Comparison of ENCODE assay signal across 15 cellular contexts in genomic region chrY:15624928-15625327, GRCh38.
"Had no signal": no experiment of that assay in that cellular context is flagged by ENCODE, and none has a peak within 500 bp of the region (broad histone marks: within the 10 kb centered on the region; RNA-seq: fewer than 3 reads in every experiment).

No MANE protein-coding gene starts in this region.

- H3K4me1 ChIP-seq: gastrocnemius medialis, heart right ventricle, neural progenitor cell had no signal

- H3K36me3 ChIP-seq: brain microvascular endothelial cell, gastrocnemius medialis, heart right ventricle, neural progenitor cell had no signal

- H3K9me3 ChIP-seq: gastrocnemius medialis had no signal

- ATAC-seq: gastrocnemius medialis; heart right ventricle; naive thymus-derived CD4-positive, alpha-beta T cell; stimulated activated naive B cell treated with anti-CD40 and anti-IgM and Interleukin-4, amounts not matched to agents 10 μg/mL and 1 μg/mL and 100 μg/mL, for 72 hours had no signal

- H3K27ac ChIP-seq: brain microvascular endothelial cell, coronary artery, gastrocnemius medialis, heart right ventricle, neural progenitor cell had no signal

- H3K27me3 ChIP-seq: brain microvascular endothelial cell, gastrocnemius medialis, heart right ventricle, neural progenitor cell had no signal

- H3K4me3 ChIP-seq: coronary artery, gastrocnemius medialis, heart right ventricle, neural progenitor cell had no signal

- DNase-seq: activated CD4-positive, alpha-beta T cell treated with anti-CD3 and anti-CD28 coated beads, Interleukin-2, amount 10 ng/mL, durations not matched to agents 7 days and 5 days; activated CD4-positive, CD25-positive, alpha-beta regulatory T cell; activated CD8-positive, alpha-beta memory T cell treated with anti-CD3 and anti-CD28 coated beads for 24 hours; activated CD8-positive, alpha-beta memory T cell treated with anti-CD3 and anti-CD28 coated beads, Interleukin-2, amount 50 U/mL, for 48 hours; activated effector memory CD4-positive, alpha-beta T cell treated with anti-CD3 and anti-CD28 coated beads, Interleukin-2, amount 50 U/mL, for 16 hours; activated naive CD4-positive, alpha-beta T cell treated with anti-CD3 and anti-CD28 coated beads, Interleukin-2, amount 50 U/mL, for 16 hours; activated T-cell treated with anti-CD3 and anti-CD28 coated beads, Interleukin-2, amount 50 U/mL, for 48 hours; aorta; brain microvascular endothelial cell; gastrocnemius medialis; heart right ventricle; naive thymus-derived CD4-positive, alpha-beta T cell; stimulated activated naive B cell treated with anti-CD40 and anti-IgM and Interleukin-4, amounts not matched to agents 10 μg/mL and 1 μg/mL and 100 μg/mL, for 72 hours had no signal
